Comparison of ENCODE assay signal across 30 cellular contexts in the genomic region with DNA sequence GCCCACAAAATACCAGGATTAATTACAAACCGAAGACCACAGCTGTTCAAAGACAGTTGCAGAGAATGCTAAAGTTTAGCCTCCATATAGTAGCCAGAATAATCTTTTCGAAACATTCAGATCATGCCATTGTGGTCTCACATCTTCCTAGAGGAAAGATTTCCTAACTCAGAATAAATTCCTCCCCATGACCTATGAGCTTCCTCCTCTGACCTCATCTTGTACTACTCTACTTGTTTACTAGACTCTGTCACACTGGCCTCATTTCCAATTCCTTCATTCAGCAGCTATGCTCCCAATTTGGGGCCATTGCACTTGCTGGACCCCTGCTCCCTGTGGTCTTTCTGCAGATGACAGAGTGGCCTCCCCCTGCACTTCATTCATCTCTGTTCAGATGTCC.
DNase-seq lines count a peak whose midpoint lies in the region; ATAC-seq, FAIRE-seq and TF ChIP-seq lines count a peak whose summit lies in the region.
"Had no signal": no experiment of that assay in that cellular context is flagged by ENCODE, and none has a peak within 500 bp of the region (broad histone marks: within the 10 kb centered on the region; RNA-seq: fewer than 3 reads in every experiment).

No MANE protein-coding gene starts in this region.

- DNase-seq in GM12891 (ENCODE audit: insufficient read length, low spot score) (no peak), RPMI7951 (ENCODE audit: low read depth) (peak; percentile 34), fibroblast of villous mesenchyme (ENCODE audit: low read depth) (peak; percentile 52), upper lobe of right lung (no peak), NCI-H2171 (lab: John Stamatoyannopoulos, UW) (no peak), activated T-cell treated with anti-CD3 and anti-CD28 coated beads for 4 hours (no peak), smooth muscle cell (lab: John Stamatoyannopoulos, UW; ENCODE audit: unreplicated experiment) (no peak)
- DNase-seq: activated CD8-positive, alpha-beta memory T cell treated with anti-CD3 and anti-CD28 coated beads for 24 hours; activated effector memory CD4-positive, alpha-beta T cell treated with Interleukin-2 at 50 U/mL for 16 hours; anterior cingulate cortex; colonic mucosa; DMS79 treated with DMSO at 0.1 percent for 48 hours; effector CD4-positive, alpha-beta T cell; glutamatergic neuron; GOT3; Kasumi-1; NCI-H1048; NCI-H1694 treated with DMSO at 0.1 percent for 48 hours; NCI-H446 treated with DMSO at 0.1 percent for 48 hours; NCI-H774; spleen; stimulated activated CD4-positive, alpha-beta T cell treated with anti-CD3 and anti-CD28 coated beads, Interleukin-2, amount 100 ng/mL, for 24 hours; SW 1271 had no signal

- intact Hi-C loops in upper lobe of right lung (cut with DNase I) = no loop called here

- WGBS in smooth muscle cell (ENCODE audit: low lambda C conversion rate) = 87% methylated on average over 2 of the region's 2 CpGs

- H3F3A ChIP-seq in smooth muscle cell (ENCODE audit: low read depth) = no peaks in the 10 kb centered on the region

- H3K27ac ChIP-seq in upper lobe of right lung = no peak overlapping the region
- H3K27ac ChIP-seq in smooth muscle cell (ENCODE audit: low read depth) = no peak overlapping the region
- H3K27ac ChIP-seq: colonic mucosa, neural progenitor cell, parathyroid adenoma, spleen, vagina had no signal

- H3K36me3 ChIP-seq in upper lobe of right lung = no peaks in the 10 kb centered on the region
- no peaks in the 10 kb centered on the region for H3K36me3 ChIP-seq in smooth muscle cell (ENCODE audit: low read depth)
- H3K36me3 ChIP-seq: colonic mucosa, neural progenitor cell, spleen, vagina had no signal

- ATAC-seq in upper lobe of right lung = peak; percentile 43
- ATAC-seq: activated naive CD4-positive, alpha-beta T cell treated with anti-CD3 and anti-CD28 coated beads, Interleukin-2, amount 50 U/mL, for 72 hours had no signal

- peak; percentile 52 for FAIRE-seq in GM12891 (lab: Jason Lieb, UNC)
- FAIRE-seq: bronchial epithelial cell, GM19239, RCC 7860 had no signal

- H3K4me3 ChIP-seq in fibroblast of villous mesenchyme (ENCODE audit: low read depth, low read length) (no peak overlapping the region), upper lobe of right lung (no peak overlapping the region), smooth muscle cell (no peak overlapping the region)
- H3K4me3 ChIP-seq: colonic mucosa, neural progenitor cell, spleen, vagina had no signal

- H3K4me1 ChIP-seq in upper lobe of right lung (no peaks in the 10 kb centered on the region), smooth muscle cell (ENCODE audit: low read depth) (no peaks in the 10 kb centered on the region)
- H3K4me1 ChIP-seq: colonic mucosa, parathyroid adenoma, vagina had no signal

- H3K9me3 ChIP-seq in upper lobe of right lung = no peaks in the 10 kb centered on the region
- H3K9me3 ChIP-seq in smooth muscle cell (replicated peaks; ENCODE audit: low read depth) = no peaks in the 10 kb centered on the region
- H3K9me3 ChIP-seq: colonic mucosa, spleen, vagina had no signal

- no peak overlapping the region for H3K4me2 ChIP-seq in smooth muscle cell
- H3K4me2 ChIP-seq: neural progenitor cell had no signal

- TF ChIP-seq CTCF in fibroblast of villous mesenchyme (IDR thresholded peaks at IDR 0.05; ENCODE audit: insufficient read depth, low read depth, low read length) = no peak
- TF ChIP-seq CTCF in upper lobe of right lung (IDR thresholded peaks at IDR 0.05) = no peak
- no peak for TF ChIP-seq CTCF in smooth muscle cell (IDR thresholded peaks at IDR 0.05; ENCODE audit: borderline replicate concordance, insufficient read depth, poor library complexity, severe bottlenecking)

- TF ChIP-seq POLR2A in GM12891 (IDR thresholded peaks at IDR 0.05; ENCODE audit: low read depth, low read length) = no peak

- H3K27me3 ChIP-seq in upper lobe of right lung (no peaks in the 10 kb centered on the region), smooth muscle cell (ENCODE audit: low read depth) (no peaks in the 10 kb centered on the region)
- H3K27me3 ChIP-seq: colonic mucosa, neural progenitor cell, spleen, vagina had no signal

- H2AFZ ChIP-seq in smooth muscle cell (ENCODE audit: low read depth) = no peak overlapping the region
- H2AFZ ChIP-seq: neural progenitor cell, parathyroid adenoma had no signal

- H3K9ac ChIP-seq in smooth muscle cell (ENCODE audit: low read depth) = no peak overlapping the region
- H3K9ac ChIP-seq: neural progenitor cell, parathyroid adenoma had no signal

- no peaks in the 10 kb centered on the region for H4K20me1 ChIP-seq in smooth muscle cell (ENCODE audit: low read depth)

- no peaks in the 10 kb centered on the region for H3K79me2 ChIP-seq in smooth muscle cell (ENCODE audit: low read depth)
- H3K79me2 ChIP-seq: parathyroid adenoma had no signal

TF ChIP-seq in GM12891, 5 proteins besides CTCF, POLR2A, EP300 and RAD21:
- no peak for TF ChIP-seq POU2F2 (IDR thresholded peaks at IDR 0.05; ENCODE audit: low read depth, low read length)
- no peak for TF ChIP-seq POLR2AphosphoS5 (IDR thresholded peaks at IDR 0.05; ENCODE audit: low read depth, low read length)
- TF ChIP-seq TAF1 (IDR thresholded peaks at IDR 0.05; ENCODE audit: low read depth, low read length) = no peak
- no peak for TF ChIP-seq PAX5 (IDR thresholded peaks at IDR 0.05; ENCODE audit: insufficient read depth, low read length, severe bottlenecking)
- no peak for TF ChIP-seq SPI1 (IDR thresholded peaks at IDR 0.05; ENCODE audit: low read depth, low read length)

Comparison
In these comparisons a context has a peak if more than half of its experiments do, and no peak if none do; other contexts are left out.
1. DNase-seq: peak in RPMI7951 (single experiment) and fibroblast of villous mesenchyme (single experiment); none in GM12891 (single experiment), upper lobe of right lung (single experiment), NCI-H2171 (single experiment), activated T-cell treated with anti-CD3 and anti-CD28 coated beads for 4 hours (single experiment) and smooth muscle cell (single experiment).